Comparison of ENCODE assay signal across 30 cellular contexts in the genomic region with DNA sequence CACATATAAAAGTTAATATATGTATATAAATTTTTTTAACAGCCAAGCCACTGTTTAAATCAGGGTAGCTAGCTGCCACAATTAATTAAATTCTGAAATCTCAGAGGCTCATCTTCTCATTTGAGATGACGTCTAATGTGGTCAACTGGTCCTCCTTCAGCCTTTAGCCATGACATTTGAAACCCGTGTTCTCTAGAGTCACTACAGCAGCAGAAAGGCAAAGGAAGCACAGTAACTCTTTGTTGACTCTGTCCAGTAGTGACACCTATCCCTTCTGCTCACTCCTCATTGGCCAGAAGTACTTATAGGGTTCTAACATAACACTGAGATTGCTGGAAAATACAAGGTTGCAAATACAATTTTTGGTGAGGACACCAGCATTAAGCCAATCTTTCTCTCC.
"Had no signal": no experiment of that assay in that cellular context is flagged by ENCODE, and none has a peak within 500 bp of the region (broad histone marks: within the 10 kb centered on the region; RNA-seq: fewer than 3 reads in every experiment).

No MANE protein-coding gene starts in this region.

- H3K4me1 ChIP-seq: left ventricle myocardium inferior, pancreas, prostate gland, stomach, testis, thyroid gland, transverse colon, upper lobe of left lung, vagina had no signal

- ATAC-seq: left colon; mucosa of descending colon; naive thymus-derived CD4-positive, alpha-beta T cell; natural killer cell treated with Interleukin-12 subunit alpha and Interleukin-12 subunit beta and Interleukin-15 and Interleukin-18, amount 100 ng/mL, for 72 hours; pancreas; right cardiac atrium; sciatic nerve; stimulated activated naive B cell treated with anti-CD40 and anti-IgM and Interleukin-4, amounts not matched to agents 10 μg/mL and 1 μg/mL and 100 μg/mL, for 72 hours; stimulated activated naive CD8-positive, alpha-beta T cell treated with anti-CD3 and anti-CD28 coated beads, Interleukin-15, Interleukin-2, amounts not matched to agents 100 U/mL and 50 U/mL, for 24 hours had no signal

- H3K27me3 ChIP-seq: pancreas, stomach, testis, thyroid gland, transverse colon, upper lobe of left lung, vagina had no signal

- DNase-seq: hypothalamus; immature natural killer cell; kidney; left colon; left ventricle myocardium inferior; midbrain; mucosa of descending colon; naive thymus-derived CD4-positive, alpha-beta T cell; pancreas; posterior cingulate gyrus; retina; right cardiac atrium; stimulated activated CD4-positive, alpha-beta T cell treated with anti-CD3 and anti-CD28 coated beads, Interleukin-12 subunit alpha, Interleukin-12 subunit beta, amount 100 ng/mL, for 4 hours; stimulated activated CD4-positive, alpha-beta T cell treated with anti-CD3 and anti-CD28 coated beads, Interleukin-15, amount 100 ng/mL, for 24 hours; stimulated activated CD4-positive, alpha-beta T cell treated with anti-CD3 and anti-CD28 coated beads, Interleukin-2, amount 100 ng/mL, for 24 hours; stimulated activated CD4-positive, alpha-beta T cell treated with anti-CD3 and anti-CD28 coated beads, Interleukin-4, amount 100 ng/mL, for 1 hour; stimulated activated naive B cell treated with anti-CD40 and anti-IgM and Interleukin-4, amounts not matched to agents 10 μg/mL and 1 μg/mL and 100 μg/mL, for 72 hours; stimulated activated naive CD8-positive, alpha-beta T cell treated with anti-CD3 and anti-CD28 coated beads, Interleukin-15, Interleukin-2, amounts not matched to agents 100 U/mL and 50 U/mL, for 24 hours; stomach; testis; thyroid gland; transverse colon; upper lobe of left lung had no signal

- FAIRE-seq: islet of Langerhans had no signal

- H3K9me3 ChIP-seq: left ventricle myocardium inferior, mucosa of descending colon, pancreas, prostate gland, stomach, testis, thyroid gland, transverse colon, upper lobe of left lung, vagina had no signal

- H3K4me3 ChIP-seq: left ventricle myocardium inferior, lung, mucosa of descending colon, pancreas, prostate gland, skin epidermis, stomach, testis, thyroid gland, transverse colon, upper lobe of left lung, vagina had no signal

- H3K36me3 ChIP-seq: left ventricle myocardium inferior, pancreas, prostate gland, stomach, thyroid gland, transverse colon, upper lobe of left lung, vagina had no signal

- H3K27ac ChIP-seq: left ventricle myocardium inferior, pancreas, prostate gland, skin epidermis, stomach, testis, thyroid gland, transverse colon, upper lobe of left lung, vagina had no signal
